ENCODE assay signal across 8 cellular contexts in genomic region chr10:119030421-119031250, GRCh38. TPM values are rescaled to one million over a fixed set of nuclear protein-coding genes. Genes with fewer than 3 reads are reported as not detected.
A peak's percentile ranks its signal among the peaks of the same experiment; 100 is the strongest.
DNase-seq lines count a peak whose midpoint lies in the region; ATAC-seq and TF ChIP-seq lines count a peak whose summit lies in the region.

No MANE protein-coding gene starts in this region.

- H2AFZ ChIP-seq in neural progenitor cell (replicated peaks) = no peak overlapping the region

- peaks cover 21% of the 10 kb centered on the region for H3K36me3 Mint-ChIP-seq in activated CD8-positive, alpha-beta memory T cell treated with anti-CD3 and anti-CD28 coated beads, Interleukin-2, amount 10 ng/mL, durations not matched to agents 7 days and 5 days
- peaks cover 14% of the 10 kb centered on the region for H3K36me3 Mint-ChIP-seq in neural progenitor cell

- peaks cover 3% of the 10 kb centered on the region for H3K79me2 ChIP-seq in neural progenitor cell (ENCODE audit: low read depth)

- H3K4me3 ChIP-seq in BJ (ENCODE audit: low read depth, low read length) (peak overlapping the region; percentile 50), esophagus squamous epithelium (peak overlapping the region; percentile 49 to 80 (median 64)), neural progenitor cell (peak overlapping the region; percentile 77), urinary bladder (ENCODE audit: low read depth, low read length) (peak overlapping the region; percentile 64)

- no peak for TF ChIP-seq POLR2A in esophagus squamous epithelium (IDR thresholded peaks at IDR 0.05)

- peaks cover 26% of the 10 kb centered on the region for H3K4me1 Mint-ChIP-seq in activated CD8-positive, alpha-beta memory T cell treated with anti-CD3 and anti-CD28 coated beads, Interleukin-2, amount 10 ng/mL, durations not matched to agents 7 days and 5 days
- H3K4me1 Mint-ChIP-seq in neural progenitor cell = peaks cover 19% of the 10 kb centered on the region

- H3K4me1 ChIP-seq in esophagus squamous epithelium = peaks cover 18 to 44% (median 20%) of the 10 kb centered on the region in 3 donors
- H3K4me1 ChIP-seq in neural progenitor cell = peaks cover 16% of the 10 kb centered on the region
- no peaks in the 10 kb centered on the region for H3K4me1 ChIP-seq in urinary bladder (ENCODE audit: insufficient read depth)

- peak overlapping the region; percentile 93 for H3K4me2 ChIP-seq in neural progenitor cell

- H4K20me1 ChIP-seq in neural progenitor cell (ENCODE audit: low read depth) = peaks cover 48% of the 10 kb centered on the region

- H3K9ac ChIP-seq in neural progenitor cell = no peak overlapping the region

- peak overlapping the region in 2 of 4 donors; percentile 53 to 82 for H3K27ac ChIP-seq in esophagus squamous epithelium
- no peak overlapping the region for H3K27ac ChIP-seq in neural progenitor cell
- no peak overlapping the region for H3K27ac ChIP-seq in urinary bladder (ENCODE audit: low read depth)

- CTCF ChIA-PET in BJ (lab: Yijun Ruan, JAX) = interaction anchor here (1.0 to 1.5 kb wide), 2 partner anchors 9 to 28 kb away, joined by 3 to 4 read pairs; no protein-coding TSS in a partner anchor
- CTCF ChIA-PET in activated CD8-positive, alpha-beta memory T cell treated with anti-CD3 and anti-CD28 coated beads, Interleukin-2, amount 10 ng/mL, durations not matched to agents 7 days and 5 days (lab: Charles Lee) = interaction anchor here (1.3 to 1.6 kb wide), 5 partner anchors 10 to 169 kb away, joined by 3 to 5 read pairs (median 4); no protein-coding TSS in a partner anchor

- WGBS in esophagus squamous epithelium, 2 donors = 24 to 25% methylated on average over 10 to 11 of the region's 65 CpGs
- WGBS in urinary bladder = 6% methylated on average over 65 of the region's 65 CpGs

- H3K36me3 ChIP-seq in BJ (ENCODE audit: control insufficient read depth, insufficient read depth, low read length) = 0 out of 2 replicates have a peak, but pooled peaks cover 3% of the 10 kb centered on the region
- H3K36me3 ChIP-seq in esophagus squamous epithelium = peaks cover 0 to 40% (median 16%) of the 10 kb centered on the region in 3 donors
- peaks cover 17% of the 10 kb centered on the region for H3K36me3 ChIP-seq in neural progenitor cell
- peaks cover 5% of the 10 kb centered on the region for H3K36me3 ChIP-seq in urinary bladder (ENCODE audit: insufficient read depth)

- peaks cover 56% of the 10 kb centered on the region for H3F3A ChIP-seq in neural progenitor cell (ENCODE audit: low read depth)

- peak overlapping the region; percentile 63 for H3K4me3 Mint-ChIP-seq in activated CD8-positive, alpha-beta memory T cell treated with anti-CD3 and anti-CD28 coated beads, Interleukin-2, amount 10 ng/mL, durations not matched to agents 7 days and 5 days
- peak overlapping the region; percentile 85 for H3K4me3 Mint-ChIP-seq in neural progenitor cell

- H3K27me3 ChIP-seq in BJ (ENCODE audit: control insufficient read depth, insufficient read depth, low read length) (0 out of 2 replicates have a peak, but pooled peaks cover 1% of the 10 kb centered on the region), esophagus squamous epithelium (no peaks in the 10 kb centered on the region), neural progenitor cell (peaks cover 5% of the 10 kb centered on the region)

- DNase-seq in BJ (ENCODE audit: low read depth) (no peak), NCI-H748 treated with DMSO at 0.1 percent for 48 hours (lab: John Stamatoyannopoulos, UW) (peak; percentile 13), esophagus squamous epithelium (lab: John Stamatoyannopoulos, UW) (no peak), neural progenitor cell (ENCODE audit: low spot score) (peak; percentile 89)
- peak; percentile 73 for DNase-seq in activated CD8-positive, alpha-beta memory T cell treated with anti-CD3 and anti-CD28 coated beads, Interleukin-2, amount 10 ng/mL, durations not matched to agents 7 days and 5 days

- TF ChIP-seq CTCF in BJ (IDR thresholded peaks at IDR 0.05; ENCODE audit: insufficient read depth, low read depth, low read length) (no peak), esophagus squamous epithelium (IDR thresholded peaks at IDR 0.05) (peak in 1 of 6 experiments; percentile 9), neural progenitor cell (IDR thresholded peaks at IDR 0.05) (peak; percentile 21)

- ATAC-seq in GM18868 (IDR thresholded peaks at IDR 0.05; ENCODE audit: unreplicated experiment) = peak; percentile 67
- peak; percentile 36 for ATAC-seq in HG03060 (IDR thresholded peaks at IDR 0.05; ENCODE audit: low read depth, unreplicated experiment)
- peak; percentile 58 for ATAC-seq in activated CD8-positive, alpha-beta memory T cell treated with anti-CD3 and anti-CD28 coated beads, Interleukin-2, amount 10 ng/mL, durations not matched to agents 7 days and 5 days

- peaks cover 9% of the 10 kb centered on the region for H3K27me3 Mint-ChIP-seq in activated CD8-positive, alpha-beta memory T cell treated with anti-CD3 and anti-CD28 coated beads, Interleukin-2, amount 10 ng/mL, durations not matched to agents 7 days and 5 days
- H3K27me3 Mint-ChIP-seq in neural progenitor cell (ENCODE audit: insufficient read depth, low read depth) = peaks cover 2% of the 10 kb centered on the region

- H3K9me3 ChIP-seq in esophagus squamous epithelium (no peaks in the 10 kb centered on the region), neural progenitor cell (ENCODE audit: low read depth) (no peaks in the 10 kb centered on the region)

- H3K27ac Mint-ChIP-seq in activated CD8-positive, alpha-beta memory T cell treated with anti-CD3 and anti-CD28 coated beads, Interleukin-2, amount 10 ng/mL, durations not matched to agents 7 days and 5 days = peak overlapping the region; percentile 19
- H3K27ac Mint-ChIP-seq in neural progenitor cell = no peak overlapping the region

- H3K9me3 Mint-ChIP-seq in activated CD8-positive, alpha-beta memory T cell treated with anti-CD3 and anti-CD28 coated beads, Interleukin-2, amount 10 ng/mL, durations not matched to agents 7 days and 5 days (ENCODE audit: low read depth) = no peaks in the 10 kb centered on the region
- no peaks in the 10 kb centered on the region for H3K9me3 Mint-ChIP-seq in neural progenitor cell

- POLR2A ChIA-PET in BJ (lab: Charles Lee) = no interaction called here

- intact Hi-C loops in esophagus squamous epithelium (cut with DNase I) = loop anchor here (5.0 kb wide), 1 partner anchor 47 kb away; no protein-coding TSS in a partner anchor

RNA-seq across cellular contexts. Expression of gene NANOS1, which starts 1.1 kb away (rescaled TPM):
- 0.29 and 0.39 TPM in 2 replicates for polyA plus RNA-seq in BJ (2011; rRNA removed)
- 0.09 TPM in 1 of 2 replicates, not detected in the other for polyA minus RNA-seq in BJ (2011; rRNA and poly(A)+ RNA removed)
- under 1 TPM; 0.23 to 0.28 TPM for total RNA-seq in activated CD8-positive, alpha-beta memory T cell treated with anti-CD3 and anti-CD28 coated beads, Interleukin-2, amount 10 ng/mL, durations not matched to agents 7 days and 5 days
- total RNA-seq in esophagus squamous epithelium = 1 to 10 TPM in 2 of 4 donors, under 1 TPM in 2; 0.19 to 1.7 (median 1.1) TPM
- total RNA-seq in neural progenitor cell (ENCODE audit: low replicate concordance) = 10.2 and 12.4 TPM in 2 replicates
- total RNA-seq in urinary bladder = 2.2 TPM
- 5.1 TPM for polyA plus RNA-seq in urinary bladder

RNA-seq across cellular contexts. Expression of gene EIF3A, which starts 50.0 kb away (rescaled TPM):
- polyA plus RNA-seq in BJ (2011; rRNA removed) = 17.5 and 36.1 TPM in 2 replicates
- polyA minus RNA-seq in BJ (2011; rRNA and poly(A)+ RNA removed) = 31.0 and 53.3 TPM in 2 replicates
- total RNA-seq in activated CD8-positive, alpha-beta memory T cell treated with anti-CD3 and anti-CD28 coated beads, Interleukin-2, amount 10 ng/mL, durations not matched to agents 7 days and 5 days = 100 to 1,000 TPM; 131 to 162 TPM
- 100 to 1,000 TPM in 2 of 4 donors, 10 to 100 TPM in 2; 71.8 to 135 (median 101) TPM for total RNA-seq in esophagus squamous epithelium
- total RNA-seq in neural progenitor cell (ENCODE audit: low replicate concordance) = 133 and 134 TPM in 2 replicates
- total RNA-seq in urinary bladder = 110 TPM
- 81.9 TPM for polyA plus RNA-seq in urinary bladder

Comparison
In these comparisons a context has a peak if more than half of its experiments do, and no peak if none do; other contexts are left out.
1. DNase-seq: peak in NCI-H748 treated with DMSO at 0.1 percent for 48 hours (single experiment), activated CD8-positive, alpha-beta memory T cell treated with anti-CD3 and anti-CD28 coated beads, Interleukin-2, amount 10 ng/mL, durations not matched to agents 7 days and 5 days (single experiment) and neural progenitor cell (single experiment); none in BJ (single experiment) and esophagus squamous epithelium (single experiment).
2. Peak in every context shown above with its lines, with median percentiles within 50 percentile points of each other: H3K4me3 ChIP-seq and ATAC-seq.